Comparison of ENCODE assay signal across 24 cellular contexts in the genomic region with DNA sequence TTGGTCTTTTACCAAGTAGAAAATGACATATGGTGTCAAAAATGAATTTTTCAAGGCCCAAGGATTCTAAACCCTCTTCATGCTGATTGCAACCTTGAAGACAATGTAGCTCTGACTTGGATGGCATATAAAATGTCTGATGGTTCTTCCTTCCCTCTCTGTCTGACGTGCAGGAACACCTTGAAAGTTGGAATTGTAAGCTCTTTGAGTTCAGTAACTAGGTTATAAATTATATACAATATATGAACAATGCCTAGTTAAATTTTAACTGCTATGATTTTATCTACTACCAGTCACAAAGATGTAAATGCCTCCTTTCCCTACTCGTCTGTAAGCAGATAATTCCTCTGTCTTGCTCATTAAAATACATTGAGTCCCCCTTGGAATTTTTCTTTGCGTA.
"Had no signal": no experiment of that assay in that cellular context is flagged by ENCODE, and none has a peak within 500 bp of the region (broad histone marks: within the 10 kb centered on the region; RNA-seq: fewer than 3 reads in every experiment).

No MANE protein-coding gene starts in this region.

- FAIRE-seq: bronchial epithelial cell, pancreas, urothelium cell line had no signal

- H3K27me3 ChIP-seq: adrenal gland, ascending aorta, heart right ventricle, pancreas, tibial nerve had no signal

- H3K27ac ChIP-seq: adrenal gland, ascending aorta, lower lobe of right lung had no signal

- H3K4me1 Mint-ChIP-seq: activated T-helper 17 cell treated with anti-CD3 and anti-CD28 coated beads, Interleukin-2, amount 50 U/mL, for 72 hours; WTC11 had no signal

- H3K9me3 ChIP-seq: adrenal gland, ascending aorta, lower lobe of right lung, pancreas, tibial nerve had no signal

- H3K4me3 Mint-ChIP-seq: activated T-cell treated with anti-CD3 and anti-CD28 coated beads, Interleukin-2, amount 50 U/mL, for 24 hours; activated T-helper 17 cell treated with anti-CD3 and anti-CD28 coated beads, Interleukin-2, amount 50 U/mL, for 72 hours; naive thymus-derived CD8-positive, alpha-beta T cell; stimulated activated naive CD8-positive, alpha-beta T cell treated with anti-CD3 and anti-CD28 coated beads, Interleukin-15, Interleukin-2, amounts not matched to agents 100 ng/mL and 50 ng/mL, for 24 hours; WTC11 had no signal

- H3K4me3 ChIP-seq: adrenal gland, ascending aorta, coronary artery, heart right ventricle, lower lobe of right lung, pancreas, tibial nerve had no signal

- H3K4me1 ChIP-seq: ascending aorta had no signal

- H3K27me3 Mint-ChIP-seq: activated T-cell treated with anti-CD3 and anti-CD28 coated beads, Interleukin-2, amount 50 U/mL, for 24 hours; naive thymus-derived CD8-positive, alpha-beta T cell; stimulated activated naive CD8-positive, alpha-beta T cell treated with anti-CD3 and anti-CD28 coated beads, Interleukin-15, Interleukin-2, amounts not matched to agents 100 ng/mL and 50 ng/mL, for 24 hours had no signal

- DNase-seq: activated CD4-positive, alpha-beta T cell treated with anti-CD3 and anti-CD28 coated beads, Interleukin-2, amount 50 U/mL, for 4 hours; activated CD8-positive, alpha-beta memory T cell treated with anti-CD3 and anti-CD28 coated beads for 24 hours; activated CD8-positive, alpha-beta memory T cell treated with anti-CD3 and anti-CD28 coated beads, Interleukin-2, amount 50 U/mL, for 4 hours; activated T-cell treated with anti-CD3 and anti-CD28 coated beads, Interleukin-2, amount 50 U/mL, for 24 hours; adrenal gland; cerebellar nuclear complex; heart right ventricle; islet precursor cell; left cardiac atrium; lower lobe of right lung; naive thymus-derived CD8-positive, alpha-beta T cell; pancreas; stimulated activated CD4-positive, alpha-beta T cell treated with anti-CD3 and anti-CD28 coated beads, Interleukin-12 subunit alpha, Interleukin-12 subunit beta, amount 100 ng/mL, for 4 hours; stimulated activated CD4-positive, alpha-beta T cell treated with anti-CD3 and anti-CD28 coated beads, Interleukin-4, amount 100 ng/mL, for 4 hours; T-helper 9 cell had no signal

- H3K36me3 ChIP-seq: adrenal gland, ascending aorta, heart right ventricle, lower lobe of right lung, pancreas, tibial nerve had no signal

- H3K27ac Mint-ChIP-seq: activated naive CD4-positive, alpha-beta T cell treated with anti-CD3 and anti-CD28 coated beads, Interleukin-2, amount 50 U/mL, for 72 hours; activated T-cell treated with anti-CD3 and anti-CD28 coated beads, Interleukin-2, amount 50 U/mL, for 24 hours; activated T-helper 17 cell treated with anti-CD3 and anti-CD28 coated beads, Interleukin-2, amount 50 U/mL, for 72 hours; naive thymus-derived CD8-positive, alpha-beta T cell; stimulated activated naive CD8-positive, alpha-beta T cell treated with anti-CD3 and anti-CD28 coated beads, Interleukin-15, Interleukin-2, amounts not matched to agents 100 ng/mL and 50 ng/mL, for 24 hours; WTC11 had no signal

- H3K9me3 Mint-ChIP-seq: activated T-cell treated with anti-CD3 and anti-CD28 coated beads, Interleukin-2, amount 50 U/mL, for 24 hours; activated T-helper 17 cell treated with anti-CD3 and anti-CD28 coated beads, Interleukin-2, amount 50 U/mL, for 72 hours; stimulated activated naive CD8-positive, alpha-beta T cell treated with anti-CD3 and anti-CD28 coated beads, Interleukin-15, Interleukin-2, amounts not matched to agents 100 ng/mL and 50 ng/mL, for 24 hours had no signal

- H3K36me3 Mint-ChIP-seq: activated naive CD4-positive, alpha-beta T cell treated with anti-CD3 and anti-CD28 coated beads, Interleukin-2, amount 50 U/mL, for 72 hours; naive thymus-derived CD8-positive, alpha-beta T cell had no signal
